1 cellular context compared by ENCODE assay signal in genomic region chr1:157838966-157839365, GRCh38.
TF ChIP-seq lines count a peak whose summit lies in the region.

No MANE protein-coding gene starts in this region.

TF ChIP-seq in GM12878, 131 proteins besides CTCF, POLR2A, EP300 and RAD21:
- 0 out of 3 replicates have a peak, but pooled peaks of 1 of the 2 experiments have one; percentile 27 for TF ChIP-seq EGR1 (IDR thresholded peaks at IDR 0.05; ENCODE audit: borderline replicate concordance in 1 of 2, low read depth in 2 of 2, low read length in 2 of 2)
- peak; percentile 18; the same call in 1 of the 2 replicates for TF ChIP-seq RUNX3 (IDR thresholded peaks at IDR 0.05; ENCODE audit: low read length)
- no peak for TF ChIP-seq JUNB (IDR thresholded peaks at IDR 0.05)
TF ChIP-seq in GM12878: peak in this region for 2.
